1 cellular context compared by ENCODE assay signal in the genomic region with DNA sequence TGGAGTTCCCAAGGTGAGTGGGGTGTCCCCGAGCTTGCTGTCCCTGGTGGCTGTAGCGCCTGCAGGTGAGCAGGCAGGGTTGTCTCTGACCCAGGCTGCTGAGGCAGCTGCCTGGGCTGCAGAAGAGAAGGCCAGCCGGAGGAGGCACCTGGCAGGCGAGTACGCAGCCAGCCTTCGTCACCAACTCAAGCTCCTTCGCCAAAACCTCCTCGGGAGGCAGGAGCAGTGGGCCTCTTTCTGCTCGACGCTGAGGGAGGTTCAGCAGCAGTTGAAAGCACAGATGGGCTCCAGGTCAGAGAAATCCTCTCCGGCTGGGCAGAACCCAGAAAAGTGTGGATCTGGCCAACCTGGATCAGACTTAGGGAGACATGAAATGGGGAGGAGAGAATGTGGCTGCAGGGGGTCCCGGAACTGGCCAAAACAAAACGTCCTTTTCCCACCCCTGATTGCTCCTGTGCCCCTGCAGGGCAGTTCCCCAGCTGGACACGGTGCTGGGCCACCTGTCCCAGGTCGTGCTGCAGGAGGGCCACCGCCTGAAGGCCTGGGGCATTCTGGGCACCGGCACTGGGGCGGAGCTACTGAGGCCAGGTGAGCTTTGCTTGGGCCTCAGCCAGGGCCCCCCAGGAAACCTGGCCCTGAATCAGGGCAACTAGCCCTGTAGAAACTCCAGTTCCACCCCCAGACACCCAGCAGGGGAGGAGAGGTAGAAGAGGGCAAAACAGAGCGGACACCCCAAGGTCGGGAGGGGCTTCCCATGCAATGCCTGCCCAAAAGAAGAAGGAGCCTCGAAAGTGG.
TF ChIP-seq lines count a peak whose summit lies in the region.

No MANE protein-coding gene starts in this region.

TF ChIP-seq in GM12891, 5 proteins besides CTCF, POLR2A, EP300 and RAD21 (continued from another document):
- TF ChIP-seq TAF1 (IDR thresholded peaks at IDR 0.05; ENCODE audit: low read depth, low read length) (no peak), PAX5 (IDR thresholded peaks at IDR 0.05; ENCODE audit: insufficient read depth, low read length, severe bottlenecking) (no peak)
TF ChIP-seq in GM12891: peak in this region for 0.
